8 cellular contexts compared by ENCODE assay signal in the genomic region with DNA sequence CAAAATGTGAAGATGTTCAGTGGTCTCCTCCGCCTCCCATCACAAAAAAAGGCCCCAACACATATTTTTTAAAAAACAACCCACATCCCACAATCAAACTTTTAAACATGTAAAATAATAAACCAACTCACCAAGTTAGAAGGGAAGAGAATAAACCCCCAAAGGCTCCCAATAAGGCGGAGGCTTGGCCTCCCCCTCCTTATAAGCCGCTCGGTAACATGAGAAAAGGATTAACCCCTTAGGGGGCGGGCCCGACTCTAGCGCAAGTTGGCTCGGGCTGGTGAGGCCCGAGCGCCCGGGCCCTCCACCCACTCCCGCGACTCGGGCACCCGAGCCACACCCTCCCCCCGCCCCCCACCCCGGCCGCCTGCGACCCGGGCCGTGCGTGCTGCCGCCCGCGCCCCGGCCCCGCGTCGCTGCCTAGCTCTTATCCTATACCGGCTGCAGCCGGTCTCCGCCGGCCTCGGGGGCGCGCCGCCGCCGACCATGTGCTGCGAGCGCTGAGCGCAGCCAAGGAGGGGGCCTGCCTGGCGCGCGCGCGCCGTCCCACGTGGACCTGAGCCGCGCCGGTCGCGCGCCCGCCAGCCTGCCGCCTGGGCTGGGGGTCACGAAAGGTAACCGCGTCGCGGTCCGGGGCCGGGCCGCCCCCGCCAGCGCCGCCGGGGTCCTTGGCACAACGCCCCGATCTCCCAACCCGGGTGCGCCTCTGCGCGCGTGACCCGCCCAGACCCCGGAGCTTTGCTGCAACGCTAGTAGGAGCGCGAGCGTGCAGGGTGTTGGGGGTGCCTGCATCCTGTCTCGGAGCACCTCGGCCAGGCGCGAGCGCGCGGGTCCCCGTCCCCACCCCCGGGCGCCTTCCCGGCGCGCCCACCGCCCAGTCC. TPM values are rescaled to one million over a fixed set of nuclear protein-coding genes. Genes with fewer than 3 reads are reported as not detected.
DNase-seq lines count a peak whose midpoint lies in the region; ATAC-seq, FAIRE-seq and TF ChIP-seq lines count a peak whose summit lies in the region.

ARSG (plus strand) TSS at position 541 of the 881 bp plus-strand sequence. CDS start 15,999 bp downstream, outside the sequence.
SLC16A6 (minus strand) TSS at position 173 of the 881 bp plus-strand sequence. CDS start 12,807 bp downstream, outside the sequence.

- peaks cover 62% of the 10 kb centered on the region for H3K4me1 Mint-ChIP-seq in activated naive CD4-positive, alpha-beta T cell treated with anti-CD3 and anti-CD28 coated beads, Interleukin-2, amount 10 ng/mL, durations not matched to agents 7 days and 5 days

- H3K27me3 ChIP-seq in pancreas (peaks cover 0 to 4% (median 0%) of the 10 kb centered on the region in 4 donors), transverse colon (peaks cover 77% of the 10 kb centered on the region)

- POLR2A ChIA-PET in RWPE1 (lab: Yijun Ruan, JAX; ENCODE audit: low non-redundant PET), result no interaction called here

- in situ Hi-C loops in transverse colon (cut with MboI; ENCODE audit: low pct_ligation_motif_present in 1 of 4, low pct_unique_long_range_greater_than_20kb in 1 of 4, low sequenced_read_pairs in 3 of 4), result no loop called here

- H3K36me3 ChIP-seq in pancreas, result no peaks in the 10 kb centered on the region
- no peaks in the 10 kb centered on the region for H3K36me3 ChIP-seq in transverse colon

- WGBS in pancreas, 2 donors, result 0 to 1% methylated on average over 71 to 96 of the region's 96 CpGs
- 2% methylated on average over 25 of the region's 96 CpGs; no CpG with 5 or more reads in 1 of the 2 donors for WGBS in transverse colon (ENCODE audit: low coverage in 1 of 2), 2 donors

- ATAC-seq in GM21619 (IDR thresholded peaks at IDR 0.05; ENCODE audit: unreplicated experiment) (peak; percentile 42), Right ventricle myocardium inferior (peak; percentile 30), pancreas (peak; percentile 52 to 74 (median 62))

- H3K9me3 Mint-ChIP-seq in activated naive CD4-positive, alpha-beta T cell treated with anti-CD3 and anti-CD28 coated beads, Interleukin-2, amount 10 ng/mL, durations not matched to agents 7 days and 5 days, result no peaks in the 10 kb centered on the region

- peak within 1 kb of the TSS; percentile 97 for H3K27ac Mint-ChIP-seq in activated naive CD4-positive, alpha-beta T cell treated with anti-CD3 and anti-CD28 coated beads, Interleukin-2, amount 10 ng/mL, durations not matched to agents 7 days and 5 days

- no peak for TF ChIP-seq POLR2A in transverse colon (IDR thresholded peaks at IDR 0.05)

- TF ChIP-seq CTCF in RWPE1 (conservative IDR thresholded peaks at IDR 0.05; ENCODE audit: low read depth) (no peak), pancreas (IDR thresholded peaks at IDR 0.05) (no peak), transverse colon (IDR thresholded peaks at IDR 0.05) (no peak)

- H3K9me3 ChIP-seq in pancreas (no peaks in the 10 kb centered on the region), transverse colon (no peaks in the 10 kb centered on the region)

- H3K4me3 ChIP-seq in Jurkat, Clone E6-1 (ENCODE audit: low read length), result peak within 1 kb of the TSS; percentile 63
- peak within 1 kb of the TSS; percentile 23 to 69 (median 50) for H3K4me3 ChIP-seq in pancreas
- H3K4me3 ChIP-seq in transverse colon, result peak within 1 kb of the TSS; percentile 29 to 57 (median 44)

- H3K4me3 Mint-ChIP-seq in activated naive CD4-positive, alpha-beta T cell treated with anti-CD3 and anti-CD28 coated beads, Interleukin-2, amount 10 ng/mL, durations not matched to agents 7 days and 5 days, result peak within 1 kb of the TSS; percentile 98

- H3K27ac ChIP-seq in RWPE1 (peak within 1 kb of the TSS; percentile 74), pancreas (peak within 1 kb of the TSS in 3 of 4 donors; percentile 5 to 76 (median 58)), transverse colon (peak within 1 kb of the TSS; percentile 71 to 81 (median 75))

- TF ChIP-seq EP300 in transverse colon (IDR thresholded peaks at IDR 0.05; ENCODE audit: low read depth), result no peak

- H3K36me3 Mint-ChIP-seq in activated naive CD4-positive, alpha-beta T cell treated with anti-CD3 and anti-CD28 coated beads, Interleukin-2, amount 10 ng/mL, durations not matched to agents 7 days and 5 days, result peaks cover 9% of the 10 kb centered on the region

- no peak for FAIRE-seq in pancreas (lab: Jason Lieb, UNC)

- intact Hi-C loops in Right ventricle myocardium inferior (cut with DNase I) (no loop called here), pancreas (cut with DNase I) (no loop called here), transverse colon (cut with DNase I; ENCODE audit: low total_unique reads) (no loop called here)

- peaks cover 0 to 6% (median 5%) of the 10 kb centered on the region in 3 donors for H3K4me1 ChIP-seq in pancreas
- peaks cover 0 to 28% (median 23%) of the 10 kb centered on the region in 4 donors for H3K4me1 ChIP-seq in transverse colon

- DNase-seq in DMS53 (lab: John Stamatoyannopoulos, UW), result peak; percentile 89
- peak; percentile 71 for DNase-seq in Jurkat, Clone E6-1 (ENCODE audit: low read depth, low spot score)
- DNase-seq in RWPE1 (ENCODE audit: low spot score), result peak; percentile 53
- DNase-seq in activated naive CD4-positive, alpha-beta T cell treated with anti-CD3 and anti-CD28 coated beads, Interleukin-2, amount 10 ng/mL, durations not matched to agents 7 days and 5 days, result peak; percentile 88
- DNase-seq in Right ventricle myocardium inferior (ENCODE audit: missing footprints), result peak; percentile 88
- DNase-seq in pancreas, result peak; percentile 13 to 75 (median 42)
- peak; percentile 63 for DNase-seq in transverse colon

- H3K27me3 Mint-ChIP-seq in activated naive CD4-positive, alpha-beta T cell treated with anti-CD3 and anti-CD28 coated beads, Interleukin-2, amount 10 ng/mL, durations not matched to agents 7 days and 5 days, result peaks cover 21% of the 10 kb centered on the region

- CTCF ChIA-PET in RWPE1 (lab: Yijun Ruan, JAX), result no interaction called here
- CTCF ChIA-PET in activated naive CD4-positive, alpha-beta T cell treated with anti-CD3 and anti-CD28 coated beads, Interleukin-2, amount 10 ng/mL, durations not matched to agents 7 days and 5 days (lab: Charles Lee), result interaction anchor here (0.7 to 3.2 kb wide), 6 partner anchors 17 to 141 kb away, joined by 4 to 14 read pairs (median 5); no protein-coding TSS in a partner anchor

RNA-seq across cellular contexts. Expression of gene ARSG, which starts in this region (rescaled TPM):
- polyA plus RNA-seq in Jurkat, Clone E6-1 (2012; ENCODE audit: insufficient read depth, insufficient read length), result 4.5 TPM
- total RNA-seq in Right ventricle myocardium inferior (2.2 TPM), pancreas (1 to 10 TPM in 4 of 6 donors, under 1 TPM in 2; 0.46 to 2.5 (median 1.4) TPM), transverse colon (1 to 10 TPM in 2 of 4 donors, under 1 TPM in 1, not detected in 1; 0.41 to 4.4 (median 1.6) TPM)
- 1 to 10 TPM in 1 of 2 donors, under 1 TPM in 1; 0.53 to 1.8 TPM for polyA plus RNA-seq in pancreas

RNA-seq across cellular contexts. Expression of gene SLC16A6, which starts in this region (rescaled TPM):
- polyA plus RNA-seq in Jurkat, Clone E6-1 (2012; ENCODE audit: insufficient read depth, insufficient read length), result not detected
- total RNA-seq in Right ventricle myocardium inferior (0.16 TPM), pancreas (1 to 10 TPM in 1 of 6 donors, under 1 TPM in 5; 0.08 to 1.0 (median 0.17) TPM), transverse colon (under 1 TPM in 2 of 4 donors, not detected in 2; 0.14 to 0.48 TPM)
- under 1 TPM; 0.02 to 0.08 TPM for polyA plus RNA-seq in pancreas

Comparison
In these comparisons a context has a peak if more than half of its experiments do, and no peak if none do; other contexts are left out.
1. Peak in every context shown above with its lines: DNase-seq, ATAC-seq, H3K4me3 ChIP-seq and H3K27ac ChIP-seq.